Comparison of ENCODE assay signal across 22 cellular contexts in the genomic region with DNA sequence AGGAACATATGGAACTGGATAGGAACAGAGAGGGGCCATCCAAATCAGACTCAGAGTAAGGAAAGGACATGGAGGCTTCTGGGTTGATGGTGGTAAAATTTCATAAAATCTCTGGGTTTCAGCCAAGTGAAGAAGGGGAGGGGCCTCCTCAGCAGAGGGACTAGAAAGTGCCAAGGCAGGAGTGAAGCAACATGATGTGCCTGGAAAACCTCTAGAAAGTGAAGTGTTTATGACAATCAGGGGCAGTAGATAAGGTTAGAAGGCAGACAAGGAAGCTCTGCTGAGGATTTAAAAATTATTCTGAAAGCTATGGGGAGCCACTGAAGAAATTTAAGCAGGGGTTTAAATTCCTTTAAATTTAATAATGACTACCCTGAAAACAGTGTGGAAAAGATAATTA.
DNase-seq lines count a peak whose midpoint lies in the region; ATAC-seq and TF ChIP-seq lines count a peak whose summit lies in the region.
"Had no signal": no experiment of that assay in that cellular context is flagged by ENCODE, and none has a peak within 500 bp of the region (broad histone marks: within the 10 kb centered on the region; RNA-seq: fewer than 3 reads in every experiment).

No MANE protein-coding gene starts in this region.

- H3K27me3 ChIP-seq in mammary epithelial cell (ENCODE audit: insufficient read depth, low read length) (no peaks in the 10 kb centered on the region), trophoblast cell (ENCODE audit: insufficient read depth, low read length) (no peaks in the 10 kb centered on the region)
- H3K27me3 ChIP-seq: MG63 had no signal

- no peak overlapping the region for H3K23ac ChIP-seq in trophoblast cell (ENCODE audit: low read length)

- peak overlapping the region; percentile 49 for H2BK5ac ChIP-seq in trophoblast cell (ENCODE audit: low read depth, low read length, poor library complexity)

- H3K27ac Mint-ChIP-seq in MCF 10A (ENCODE audit: low read depth, unreplicated experiment): peak overlapping the region; percentile 63
- H3K27ac Mint-ChIP-seq in stimulated activated naive B cell treated with anti-CD40 and anti-IgM and Interleukin-4, amounts not matched to agents 10 μg/mL and 1 μg/mL and 100 μg/mL, for 72 hours: no peak overlapping the region
- H3K27ac Mint-ChIP-seq: GM23338 had no signal

- H3K9me3 ChIP-seq in mammary epithelial cell (replicated peaks; ENCODE audit: insufficient read depth, low read length): no peaks in the 10 kb centered on the region
- no peaks in the 10 kb centered on the region for H3K9me3 ChIP-seq in trophoblast cell (ENCODE audit: insufficient read depth, low read depth, low read length)
- H3K9me3 ChIP-seq: HAP-1, MG63 had no signal

- no peak overlapping the region for H4K91ac ChIP-seq in trophoblast cell (ENCODE audit: low read depth, low read length)

- no peak overlapping the region for H2AFZ ChIP-seq in mammary epithelial cell (ENCODE audit: low read depth, low read length)
- peak overlapping the region; percentile 17 for H2AFZ ChIP-seq in trophoblast cell (ENCODE audit: insufficient read depth, low read length, poor library complexity)
- H2AFZ ChIP-seq: GM23338 had no signal

- H3K27ac ChIP-seq in mammary epithelial cell (ENCODE audit: insufficient read depth, low read depth, low read length): no peak overlapping the region
- H3K27ac ChIP-seq in trophoblast cell (ENCODE audit: low read depth, low read length): no peak overlapping the region
- H3K27ac ChIP-seq: SK-N-MC had no signal

- dilution Hi-C loops in mammary epithelial cell (cut with HindIII; ENCODE audit: low sequenced_read_pairs): no loop called here

- peaks cover 2% of the 10 kb centered on the region for H3K79me1 ChIP-seq in trophoblast cell (ENCODE audit: low read length)

- no peak overlapping the region for H3K18ac ChIP-seq in trophoblast cell (ENCODE audit: low read length)

- BruUV-seq in MCF 10A (replicated peaks; lab: Mats Ljungman, UMichigan) (no TSS peak), mammary epithelial cell (replicated peaks; lab: Mats Ljungman, UMichigan) (no TSS peak)

- no peaks in the 10 kb centered on the region for H3K27me3 Mint-ChIP-seq in MCF 10A (ENCODE audit: insufficient read depth, unreplicated experiment)
- H3K27me3 Mint-ChIP-seq in stimulated activated naive B cell treated with anti-CD40 and anti-IgM and Interleukin-4, amounts not matched to agents 10 μg/mL and 1 μg/mL and 100 μg/mL, for 72 hours: peaks cover 0 to 9% of the 10 kb centered on the region in 2 donors

- intact Hi-C loops in MCF 10A (cut with micrococcal nuclease): no loop called here
- intact Hi-C loops in mammary epithelial cell (cut with micrococcal nuclease): no loop called here

- H3K4me1 ChIP-seq in mammary epithelial cell (ENCODE audit: insufficient read depth, low read length) (no peaks in the 10 kb centered on the region), trophoblast cell (ENCODE audit: control insufficient read depth in 1 of 2, insufficient read depth in 2 of 2, low read length in 2 of 2) (no peaks in the 10 kb centered on the region)
- H3K4me1 ChIP-seq: HAP-1 had no signal

- TF ChIP-seq CTCF in MCF 10A (IDR thresholded peaks at IDR 0.05; ENCODE audit: unreplicated experiment): no peak
- TF ChIP-seq CTCF in mammary epithelial cell (conservative IDR thresholded peaks at IDR 0.05 in 1 of 2, IDR thresholded peaks at IDR 0.05 in 1 of 2; ENCODE audit: extremely low read depth in 1 of 2, insufficient read depth in 1 of 2, low read depth in 1 of 2, low read length in 2 of 2): no peak
- no peak for TF ChIP-seq CTCF in fibroblast of the aortic adventitia (IDR thresholded peaks at IDR 0.05; ENCODE audit: insufficient read depth, low read length)

- DNase-seq in MCF 10A (ENCODE audit: unreplicated experiment) (peak; percentile 9), mammary epithelial cell (no peak), MV-4-11 (lab: John Stamatoyannopoulos, UW) (peak; percentile 6), fibroblast of the aortic adventitia (ENCODE audit: low read depth) (peak; percentile 25), trophoblast cell (no peak), DMS 273 treated with DMSO at 0.1 percent for 48 hours (lab: John Stamatoyannopoulos, UW) (no peak), left lobe of liver (ENCODE audit: low spot score) (no peak)
- no peak for DNase-seq in stimulated activated naive B cell treated with anti-CD40 and anti-IgM and Interleukin-4, amounts not matched to agents 10 μg/mL and 1 μg/mL and 100 μg/mL, for 72 hours
- DNase-seq: DMS53; KBM-7; MG63; NCI-H1105; NCI-H1436 treated with DMSO at 0.1 percent for 48 hours; NCI-H187 treated with DMSO at 0.1 percent for 48 hours; NCI-H524 treated with DMSO at 0.1 percent for 48 hours; NCI-H774; NK-92 treated with Interleukin-12 subunit alpha and Interleukin-12 subunit beta, amount 100 ng/mL, for 24 hours; RPMI8226; SHP77 treated with DMSO at 0.1 percent for 48 hours had no signal

- H4K12ac ChIP-seq in trophoblast cell (ENCODE audit: low read depth, low read length): no peak overlapping the region

- peak overlapping the region; percentile 43 for H2BK120ac ChIP-seq in trophoblast cell (ENCODE audit: insufficient read depth, low read length, poor library complexity)

- H4K8ac ChIP-seq in trophoblast cell (ENCODE audit: low read depth, low read length): no peak overlapping the region

- H3K9me3 Mint-ChIP-seq in MCF 10A (ENCODE audit: unreplicated experiment): no peaks in the 10 kb centered on the region
- peaks cover 0 to 7% of the 10 kb centered on the region in 2 donors for H3K9me3 Mint-ChIP-seq in stimulated activated naive B cell treated with anti-CD40 and anti-IgM and Interleukin-4, amounts not matched to agents 10 μg/mL and 1 μg/mL and 100 μg/mL, for 72 hours

- H3K4ac ChIP-seq in trophoblast cell (ENCODE audit: low read depth, low read length): no peak overlapping the region

- H3K36me3 ChIP-seq in mammary epithelial cell (ENCODE audit: insufficient read depth, low read length) (no peaks in the 10 kb centered on the region), trophoblast cell (ENCODE audit: control insufficient read depth in 1 of 2, insufficient read depth in 2 of 2, low read length in 2 of 2) (no peaks in the 10 kb centered on the region)
- H3K36me3 ChIP-seq: HAP-1, MG63 had no signal

- no peak overlapping the region for H2BK12ac ChIP-seq in trophoblast cell (ENCODE audit: low read length)

- POLR2A ChIA-PET in MCF 10A (lab: Yijun Ruan, JAX): no interaction called here

- no peaks in the 10 kb centered on the region for H3K36me3 Mint-ChIP-seq in MCF 10A (ENCODE audit: insufficient read depth, unreplicated experiment)
- H3K36me3 Mint-ChIP-seq in stimulated activated naive B cell treated with anti-CD40 and anti-IgM and Interleukin-4, amounts not matched to agents 10 μg/mL and 1 μg/mL and 100 μg/mL, for 72 hours: no peaks in the 10 kb centered on the region

- no peak overlapping the region for H3K4me3 Mint-ChIP-seq in MCF 10A (ENCODE audit: unreplicated experiment)
- no peak overlapping the region for H3K4me3 Mint-ChIP-seq in stimulated activated naive B cell treated with anti-CD40 and anti-IgM and Interleukin-4, amounts not matched to agents 10 μg/mL and 1 μg/mL and 100 μg/mL, for 72 hours
- H3K4me3 Mint-ChIP-seq: GM23338 had no signal

- ATAC-seq in left lobe of liver: no peak
- ATAC-seq in stimulated activated naive B cell treated with anti-CD40 and anti-IgM and Interleukin-4, amounts not matched to agents 10 μg/mL and 1 μg/mL and 100 μg/mL, for 72 hours (replicated peaks): no peak
- ATAC-seq: GM23338 had no signal

- H3K79me2 ChIP-seq in mammary epithelial cell (ENCODE audit: insufficient read depth, low read length) (no peaks in the 10 kb centered on the region), trophoblast cell (ENCODE audit: control insufficient read depth, insufficient read depth, low read length, poor library complexity) (no peaks in the 10 kb centered on the region)

- no peaks in the 10 kb centered on the region for H4K20me1 ChIP-seq in mammary epithelial cell (ENCODE audit: insufficient read depth, low read length)

- H3K14ac ChIP-seq in trophoblast cell (ENCODE audit: low read length): no peak overlapping the region

- H3K9ac ChIP-seq in mammary epithelial cell (ENCODE audit: insufficient read depth, low read length) (no peak overlapping the region), trophoblast cell (ENCODE audit: low read length) (no peak overlapping the region)

- in situ Hi-C loops in mammary epithelial cell (cut with MboI; ENCODE audit: low sequenced_read_pairs in 2 of 2): no loop called here

- H3K4me2 ChIP-seq in mammary epithelial cell (ENCODE audit: insufficient read depth, low read depth, low read length): no peak overlapping the region
- H3K4me2 ChIP-seq in trophoblast cell (ENCODE audit: low read length): no peak overlapping the region
- H3K4me2 ChIP-seq: GM23338 had no signal

- peaks cover 5% of the 10 kb centered on the region for H3K4me1 Mint-ChIP-seq in MCF 10A (ENCODE audit: insufficient read depth, unreplicated experiment)
- H3K4me1 Mint-ChIP-seq in stimulated activated naive B cell treated with anti-CD40 and anti-IgM and Interleukin-4, amounts not matched to agents 10 μg/mL and 1 μg/mL and 100 μg/mL, for 72 hours: no peaks in the 10 kb centered on the region
- H3K4me1 Mint-ChIP-seq: GM23338 had no signal

- CTCF ChIA-PET in MCF 10A (lab: Yijun Ruan, JAX): no interaction called here
- CTCF ChIA-PET in mammary epithelial cell (lab: Charles Lee; ENCODE audit: low non-redundant PET): no interaction called here

- no peak overlapping the region for H3K4me3 ChIP-seq in mammary epithelial cell (replicated peaks in 1 of 3; ENCODE audit: insufficient read depth in 1 of 3, low read depth in 2 of 3, low read length in 3 of 3)
- H3K4me3 ChIP-seq in fibroblast of the aortic adventitia (ENCODE audit: low read depth, low read length): no peak overlapping the region
- no peak overlapping the region for H3K4me3 ChIP-seq in trophoblast cell (ENCODE audit: low read depth, low read length)
- H3K4me3 ChIP-seq: GM23338, HAP-1, MG63, SK-N-MC had no signal

- no peak overlapping the region for H2AK5ac ChIP-seq in trophoblast cell (ENCODE audit: low read length)

Comparison
In these comparisons a context has a peak if more than half of its experiments do, and no peak if none do; other contexts are left out.
1. DNase-seq: peak in MCF 10A (single experiment), MV-4-11 (single experiment) and fibroblast of the aortic adventitia (single experiment); none in mammary epithelial cell (single experiment), trophoblast cell (0 of 2), DMS 273 treated with DMSO at 0.1 percent for 48 hours (single experiment), left lobe of liver (single experiment) and stimulated activated naive B cell treated with anti-CD40 and anti-IgM and Interleukin-4, amounts not matched to agents 10 μg/mL and 1 μg/mL and 100 μg/mL, for 72 hours (single experiment).